Comparison of ENCODE assay signal across 9 cellular contexts in the genomic region with DNA sequence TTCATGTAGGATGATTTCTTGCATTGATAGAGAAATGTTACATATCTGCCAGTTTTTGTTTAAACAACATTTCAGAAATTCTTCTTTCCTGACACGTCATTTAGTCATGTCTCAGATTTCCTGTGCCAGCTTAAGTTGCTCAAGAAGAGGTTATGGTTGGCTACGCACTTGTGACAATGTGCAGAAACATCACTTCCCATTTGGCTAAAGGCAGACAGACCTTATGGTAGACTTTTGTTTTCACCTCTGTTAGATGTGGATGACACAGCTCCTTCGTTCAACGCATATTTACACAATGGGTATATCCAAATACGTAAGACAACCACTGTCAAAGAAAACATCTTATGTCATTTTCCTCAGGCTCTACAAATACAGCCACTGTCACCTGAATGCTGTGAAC.
DNase-seq lines count a peak whose midpoint lies in the region; ATAC-seq, FAIRE-seq and TF ChIP-seq lines count a peak whose summit lies in the region.
"Had no signal": no experiment of that assay in that cellular context is flagged by ENCODE, and none has a peak within 500 bp of the region (broad histone marks: within the 10 kb centered on the region; RNA-seq: fewer than 3 reads in every experiment).

No MANE protein-coding gene starts in this region.

- no peak overlapping the region for H2AFZ ChIP-seq in MM.1S (ENCODE audit: low read length)

- H3K27me3 Mint-ChIP-seq in activated CD8-positive, alpha-beta T cell treated with anti-CD3 and anti-CD28 coated beads for 36 hours = peaks cover 18% of the 10 kb centered on the region

- TF ChIP-seq POLR2A in GM12892 (IDR thresholded peaks at IDR 0.05; ENCODE audit: low read depth, low read length) = no peak

- H4K20me1 ChIP-seq in MM.1S (ENCODE audit: insufficient read depth, low read length) = no peaks in the 10 kb centered on the region

- no peak overlapping the region for H3K4me3 Mint-ChIP-seq in activated CD8-positive, alpha-beta T cell treated with anti-CD3 and anti-CD28 coated beads for 36 hours

- peak; percentile 97 for FAIRE-seq in GM12892 (lab: Jason Lieb, UNC)

- H3K9me2 ChIP-seq in MM.1S (replicated peaks; ENCODE audit: insufficient read depth, low read length) = no peaks in the 10 kb centered on the region

- H3K36me3 Mint-ChIP-seq in activated CD8-positive, alpha-beta T cell treated with anti-CD3 and anti-CD28 coated beads for 36 hours (ENCODE audit: low read depth) = no peaks in the 10 kb centered on the region

- DNase-seq in GM12892 (ENCODE audit: insufficient read length) (no peak), HFF-Myc (ENCODE audit: extremely low read depth, low read depth) (peak; percentile 50), MM.1S (peak; percentile 75), choroid plexus epithelial cell (ENCODE audit: low read depth) (peak; percentile 94), myocyte (ENCODE audit: low read depth) (peak; percentile 65), NCI-H2171 treated with DMSO at 0.1 percent for 48 hours (lab: John Stamatoyannopoulos, UW) (no peak)
- no peak for DNase-seq in central memory CD4-positive, alpha-beta T cell
- DNase-seq in activated CD8-positive, alpha-beta T cell treated with anti-CD3 and anti-CD28 coated beads for 36 hours = no peak

- TF ChIP-seq CTCF in HFF-Myc (IDR thresholded peaks at IDR 0.05; ENCODE audit: low read depth, low read length, missing control alignments) (no peak), MM.1S (IDR thresholded peaks at IDR 0.05; ENCODE audit: low read length) (no peak), choroid plexus epithelial cell (conservative IDR thresholded peaks at IDR 0.05; ENCODE audit: low read depth, low read length) (no peak)
- no peak for TF ChIP-seq CTCF in activated CD8-positive, alpha-beta T cell treated with anti-CD3 and anti-CD28 coated beads for 36 hours (IDR thresholded peaks at IDR 0.05)

- H3K9ac ChIP-seq in MM.1S (ENCODE audit: low read length) = peak overlapping the region; percentile 33

- no peaks in the 10 kb centered on the region for H3K36me3 ChIP-seq in MM.1S (replicated peaks; ENCODE audit: insufficient read depth, low read length)

- peaks cover 10% of the 10 kb centered on the region for H3K4me1 Mint-ChIP-seq in activated CD8-positive, alpha-beta T cell treated with anti-CD3 and anti-CD28 coated beads for 36 hours (ENCODE audit: low read depth)

- H3K4me2 ChIP-seq in MM.1S (ENCODE audit: low read depth, low read length) = peak overlapping the region; percentile 57

- H3K9me3 ChIP-seq in MM.1S (replicated peaks; ENCODE audit: insufficient read depth, low read length) = no peaks in the 10 kb centered on the region

- H3F3A ChIP-seq in MM.1S (ENCODE audit: insufficient read depth, low read length) = peaks cover 50% of the 10 kb centered on the region

- intact Hi-C loops in activated CD8-positive, alpha-beta T cell treated with anti-CD3 and anti-CD28 coated beads for 36 hours (cut with micrococcal nuclease) = no loop called here

- no peaks in the 10 kb centered on the region for H3K9me3 Mint-ChIP-seq in activated CD8-positive, alpha-beta T cell treated with anti-CD3 and anti-CD28 coated beads for 36 hours

- H3K27me3 ChIP-seq in MM.1S (replicated peaks; ENCODE audit: insufficient read depth, low read length) = no peaks in the 10 kb centered on the region

- ATAC-seq in activated CD8-positive, alpha-beta T cell treated with anti-CD3 and anti-CD28 coated beads for 36 hours = no peak

- peaks cover 45% of the 10 kb centered on the region for H3K4me1 ChIP-seq in MM.1S (ENCODE audit: low read length)

- H3K79me2 ChIP-seq in MM.1S (ENCODE audit: low read length) = peaks cover 71% of the 10 kb centered on the region

- H3K27ac Mint-ChIP-seq in activated CD8-positive, alpha-beta T cell treated with anti-CD3 and anti-CD28 coated beads for 36 hours = no peak overlapping the region

- CTCF ChIA-PET in activated CD8-positive, alpha-beta T cell treated with anti-CD3 and anti-CD28 coated beads for 36 hours (lab: Charles Lee) = interaction anchor here (0.7 to 1.1 kb wide), 3 partner anchors 9 to 815 kb away, joined by 3 read pairs; no protein-coding TSS in a partner anchor

- H3K27ac ChIP-seq in MM.1S (ENCODE audit: low read length) = peak overlapping the region; percentile 77
- H3K27ac ChIP-seq: SK-N-MC had no signal

- POLR2A ChIA-PET in activated CD8-positive, alpha-beta T cell treated with anti-CD3 and anti-CD28 coated beads for 36 hours (lab: Charles Lee) = no interaction called here

- no peak overlapping the region for H3K4me3 ChIP-seq in HFF-Myc (replicated peaks; ENCODE audit: low read depth, low read length)
- H3K4me3 ChIP-seq in MM.1S (ENCODE audit: low read length) = peak overlapping the region; percentile 33
- H3K4me3 ChIP-seq in choroid plexus epithelial cell (ENCODE audit: low read depth, low read length) = peak overlapping the region; percentile 24
- H3K4me3 ChIP-seq: SK-N-MC had no signal

Comparison
In these comparisons a context has a peak if more than half of its experiments do, and no peak if none do; other contexts are left out.
1. DNase-seq: peak in HFF-Myc (single experiment), MM.1S (single experiment), choroid plexus epithelial cell (single experiment) and myocyte (single experiment); none in GM12892 (single experiment), NCI-H2171 treated with DMSO at 0.1 percent for 48 hours (single experiment), central memory CD4-positive, alpha-beta T cell (single experiment) and activated CD8-positive, alpha-beta T cell treated with anti-CD3 and anti-CD28 coated beads for 36 hours (single experiment).